Comparison of ENCODE assay signal across 11 cellular contexts in the genomic region with DNA sequence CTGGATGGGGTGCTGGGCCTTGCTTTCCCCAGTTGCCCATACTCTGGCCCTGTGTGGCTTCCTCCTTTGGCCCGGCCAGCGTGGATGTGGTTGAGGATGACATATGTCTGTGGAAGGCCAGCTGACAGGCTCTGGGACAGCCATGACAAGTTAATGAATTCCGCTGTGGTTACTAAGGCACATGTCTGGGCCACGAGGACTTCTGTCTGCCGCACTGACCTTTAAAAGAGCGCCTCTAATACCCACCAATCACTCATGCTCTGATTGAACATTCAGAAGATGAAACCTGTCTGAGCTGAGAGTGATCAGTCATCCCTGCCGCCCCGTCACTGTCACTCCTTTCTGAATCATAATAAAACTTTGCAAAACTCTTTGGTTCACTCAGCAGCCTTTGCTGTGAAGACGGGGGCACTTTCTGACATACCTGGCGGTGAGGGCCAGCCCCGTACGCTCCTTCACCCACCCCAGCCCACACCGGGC.
DNase-seq lines count a peak whose midpoint lies in the region; ATAC-seq, FAIRE-seq and TF ChIP-seq lines count a peak whose summit lies in the region.
"Had no signal": no experiment of that assay in that cellular context is flagged by ENCODE, and none has a peak within 500 bp of the region (broad histone marks: within the 10 kb centered on the region; RNA-seq: fewer than 3 reads in every experiment).

No MANE protein-coding gene starts in this region.

- H3K9me3 ChIP-seq in CD4-positive, alpha-beta T cell (ENCODE audit: control insufficient read depth, low read length): no peaks in the 10 kb centered on the region
- H3K9me3 ChIP-seq: adrenal gland had no signal

- H3K4me1 Mint-ChIP-seq in stimulated activated naive B cell treated with anti-CD40 and anti-IgM and Interleukin-4, amounts not matched to agents 10 μg/mL and 1 μg/mL and 100 μg/mL, for 72 hours: peaks cover 0 to 2% of the 10 kb centered on the region in 2 donors
- peaks cover 6% of the 10 kb centered on the region for H3K4me1 Mint-ChIP-seq in CD4-positive, alpha-beta T cell (ENCODE audit: low read depth)

- FAIRE-seq in HTR-8/SVneo (lab: Jason Lieb, UNC): no peak

- H3K27ac ChIP-seq in CD4-positive, alpha-beta T cell (ENCODE audit: low read depth, low read length): no peak overlapping the region
- H3K27ac ChIP-seq: adrenal gland had no signal

- H3K9me3 Mint-ChIP-seq in stimulated activated naive B cell treated with anti-CD40 and anti-IgM and Interleukin-4, amounts not matched to agents 10 μg/mL and 1 μg/mL and 100 μg/mL, for 72 hours: no peaks in the 10 kb centered on the region
- no peaks in the 10 kb centered on the region for H3K9me3 Mint-ChIP-seq in CD4-positive, alpha-beta T cell
- H3K9me3 Mint-ChIP-seq: effector memory CD8-positive, alpha-beta T cell had no signal

- intact Hi-C loops in CD4-positive, alpha-beta T cell (cut with DNase I, micrococcal nuclease): no loop called here

- peaks cover 9% of the 10 kb centered on the region for H3K27me3 ChIP-seq in CD4-positive, alpha-beta T cell (ENCODE audit: control insufficient read depth, insufficient read depth, low read length)

- no peak overlapping the region for H3K4me3 Mint-ChIP-seq in stimulated activated naive B cell treated with anti-CD40 and anti-IgM and Interleukin-4, amounts not matched to agents 10 μg/mL and 1 μg/mL and 100 μg/mL, for 72 hours
- H3K4me3 Mint-ChIP-seq in CD4-positive, alpha-beta T cell: no peak overlapping the region
- H3K4me3 Mint-ChIP-seq: effector memory CD8-positive, alpha-beta T cell had no signal

- H3K36me3 Mint-ChIP-seq in stimulated activated naive B cell treated with anti-CD40 and anti-IgM and Interleukin-4, amounts not matched to agents 10 μg/mL and 1 μg/mL and 100 μg/mL, for 72 hours: no peaks in the 10 kb centered on the region
- H3K36me3 Mint-ChIP-seq in CD4-positive, alpha-beta T cell (ENCODE audit: low read depth): no peaks in the 10 kb centered on the region

- peak; percentile 54 for ATAC-seq in HG02884 (IDR thresholded peaks at IDR 0.05; ENCODE audit: unreplicated experiment)
- ATAC-seq in stimulated activated naive B cell treated with anti-CD40 and anti-IgM and Interleukin-4, amounts not matched to agents 10 μg/mL and 1 μg/mL and 100 μg/mL, for 72 hours (replicated peaks): peak; percentile 71 to 89
- no peak for ATAC-seq in CD4-positive, alpha-beta T cell (ENCODE audit: poor library complexity)
- ATAC-seq: effector memory CD8-positive, alpha-beta T cell had no signal

- CTCF ChIA-PET in CD4-positive, alpha-beta T cell (lab: Charles Lee): no interaction called here

- no peak for TF ChIP-seq CTCF in CD4-positive, alpha-beta T cell (IDR thresholded peaks at IDR 0.05)

- H3K27me3 Mint-ChIP-seq in stimulated activated naive B cell treated with anti-CD40 and anti-IgM and Interleukin-4, amounts not matched to agents 10 μg/mL and 1 μg/mL and 100 μg/mL, for 72 hours: peaks cover 38 to 51% of the 10 kb centered on the region in 2 donors
- H3K27me3 Mint-ChIP-seq in CD4-positive, alpha-beta T cell: peaks cover 48% of the 10 kb centered on the region

- no peak overlapping the region for H3K27ac Mint-ChIP-seq in stimulated activated naive B cell treated with anti-CD40 and anti-IgM and Interleukin-4, amounts not matched to agents 10 μg/mL and 1 μg/mL and 100 μg/mL, for 72 hours
- no peak overlapping the region for H3K27ac Mint-ChIP-seq in CD4-positive, alpha-beta T cell

- POLR2A ChIA-PET in CD4-positive, alpha-beta T cell (lab: Charles Lee): no interaction called here

- DNase-seq in activated naive CD4-positive, alpha-beta T cell treated with Interleukin-2 at 50 U/mL for 16 hours: peak; percentile 39
- no peak for DNase-seq in activated naive CD4-positive, alpha-beta T cell (lab: John Stamatoyannopoulos, UW)
- peak; percentile 52 for DNase-seq in activated CD4-positive, CD25-positive, alpha-beta regulatory T cell treated with anti-CD3 and anti-CD28 coated beads, Interleukin-2, amount 50 U/mL, for 72 hours
- DNase-seq in stimulated activated naive B cell treated with anti-CD40 and anti-IgM and Interleukin-4, amounts not matched to agents 10 μg/mL and 1 μg/mL and 100 μg/mL, for 72 hours: no peak
- no peak for DNase-seq in HTR-8/SVneo (ENCODE audit: insufficient read length, low spot score)
- no peak for DNase-seq in CD4-positive, alpha-beta T cell
- no peak for DNase-seq in mucosa of gallbladder (ENCODE audit: low spot score)
- DNase-seq: adrenal gland; effector memory CD8-positive, alpha-beta T cell; GDM1 had no signal

Comparison
In these comparisons a context has a peak if more than half of its experiments do, and no peak if none do; other contexts are left out.
1. DNase-seq: peak in activated naive CD4-positive, alpha-beta T cell treated with Interleukin-2 at 50 U/mL for 16 hours (single experiment) and activated CD4-positive, CD25-positive, alpha-beta regulatory T cell treated with anti-CD3 and anti-CD28 coated beads, Interleukin-2, amount 50 U/mL, for 72 hours (single experiment); none in activated naive CD4-positive, alpha-beta T cell (0 of 4), stimulated activated naive B cell treated with anti-CD40 and anti-IgM and Interleukin-4, amounts not matched to agents 10 μg/mL and 1 μg/mL and 100 μg/mL, for 72 hours (single experiment), HTR-8/SVneo (single experiment), CD4-positive, alpha-beta T cell (0 of 10) and mucosa of gallbladder (single experiment).